In the genomic region with DNA sequence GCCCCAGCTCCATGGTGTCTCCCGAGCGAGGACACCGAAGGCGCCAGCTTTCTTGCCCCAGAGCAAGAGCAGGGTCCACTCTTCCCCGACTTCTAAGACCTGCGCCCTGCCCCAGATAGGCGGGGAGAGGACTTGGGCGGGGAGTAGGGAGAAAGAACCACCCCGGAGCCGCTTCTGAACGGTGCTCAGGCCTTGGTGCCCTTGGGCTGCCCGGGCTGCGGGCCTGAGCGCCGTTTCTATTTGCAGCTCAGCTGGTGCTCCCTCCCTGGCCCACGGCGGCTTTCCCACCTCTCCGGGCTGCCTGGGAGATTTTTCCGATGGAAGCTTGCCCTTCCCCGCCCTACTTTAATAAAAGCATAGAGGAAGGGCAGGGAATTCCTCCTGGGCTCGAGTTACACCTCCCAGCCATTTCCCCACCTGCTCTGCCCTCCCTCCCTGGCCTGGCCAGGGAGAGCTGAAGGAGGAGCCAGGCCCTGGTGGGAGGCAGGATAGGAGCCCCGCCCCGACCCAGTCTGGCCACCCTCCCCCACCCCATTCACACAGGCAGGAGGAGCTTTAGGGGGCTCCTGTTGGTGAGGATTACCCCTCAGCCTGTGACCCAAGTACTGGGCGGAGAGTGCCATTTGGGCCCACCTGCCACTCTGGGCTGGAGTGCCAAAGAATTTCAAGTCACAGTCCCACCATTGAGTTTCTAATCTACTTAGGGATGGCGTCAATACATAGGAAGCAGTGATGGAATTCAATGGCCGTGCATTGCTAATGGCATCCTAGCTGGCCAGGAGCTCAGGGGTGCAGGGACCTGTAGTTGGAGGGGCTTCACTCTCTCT, we compare ENCODE assay signal across 8 cellular contexts. TPM values are rescaled to one million over a fixed set of nuclear protein-coding genes. Genes with fewer than 3 reads are reported as not detected.
DNase-seq lines count a peak whose midpoint lies in the region; ATAC-seq and TF ChIP-seq lines count a peak whose summit lies in the region.

No MANE protein-coding gene starts in this region.

- intact Hi-C loops in ovary (cut with DNase I) = loop anchor here (5.0 to 10.0 kb wide), 4 partner anchors 85 to 467 kb away; partner anchors contain the start of genes CSNK2A2 (in 2 of the 4) and CFAP20 (in 1 of the 4)

- peak overlapping the region in 3 of 4 donors; percentile 88 to 94 (median 91) for H3K27ac ChIP-seq in Peyer's patch
- no peak overlapping the region for H3K27ac ChIP-seq in ovary

- ATAC-seq in HG03175 (IDR thresholded peaks at IDR 0.05; ENCODE audit: unreplicated experiment) (no peak), HG03439 (IDR thresholded peaks at IDR 0.05; ENCODE audit: unreplicated experiment) (no peak)

- H3K36me3 ChIP-seq in Peyer's patch (no peaks in the 10 kb centered on the region), ovary (no peaks in the 10 kb centered on the region)

- WGBS in ovary, 3 donors = 18 to 23% (median 19%) methylated on average over 17 to 26 of the region's 26 CpGs

- H3K27me3 ChIP-seq in Peyer's patch (no peaks in the 10 kb centered on the region), ovary (no peaks in the 10 kb centered on the region)

- DNase-seq in EL = peak; percentile 38
- DNase-seq in Peyer's patch = peak in 2 of 3 donors; percentile 82 to 86
- DNase-seq in foreskin fibroblast = peak in 1 of 2 donors; percentile 57
- no peak for DNase-seq in ovary
- no peak for DNase-seq in GM10266 (ENCODE audit: extremely low spot score)
- DNase-seq in CD1c-positive myeloid dendritic cell (ENCODE audit: extremely low spot score) = no peak

- no peak for TF ChIP-seq EP300 in ovary (IDR thresholded peaks at IDR 0.05)

- H3K4me1 ChIP-seq in Peyer's patch = peaks cover 0 to 74% (median 11%) of the 10 kb centered on the region in 4 donors
- H3K4me1 ChIP-seq in ovary (ENCODE audit: insufficient read depth) = peaks cover 9% of the 10 kb centered on the region

- no peak for TF ChIP-seq CTCF in Peyer's patch (IDR thresholded peaks at IDR 0.05)
- no peak for TF ChIP-seq CTCF in foreskin fibroblast (IDR thresholded peaks at IDR 0.05; ENCODE audit: low read depth, low read length)
- no peak for TF ChIP-seq CTCF in ovary (IDR thresholded peaks at IDR 0.05)
- TF ChIP-seq CTCF in GM10266 (IDR thresholded peaks at IDR 0.05; ENCODE audit: control insufficient read depth, insufficient read depth, low read depth, missing control alignments) = no peak

- H3K9me3 ChIP-seq in Peyer's patch (no peaks in the 10 kb centered on the region), ovary (no peaks in the 10 kb centered on the region)

- TF ChIP-seq POLR2A in Peyer's patch (IDR thresholded peaks at IDR 0.05) (peak; percentile 83 to 88), ovary (IDR thresholded peaks at IDR 0.05) (no peak)

- H3K4me3 ChIP-seq in Peyer's patch (peak overlapping the region; percentile 65 to 92 (median 76)), foreskin fibroblast (ENCODE audit: low read depth in 1 of 2, low read length in 2 of 2) (peak overlapping the region; percentile 49 to 50), ovary (peak overlapping the region; percentile 56)

RNA-seq across cellular contexts. Expression of gene MMP15, which starts 2.0 kb away (rescaled TPM):
- 100 to 1,000 TPM in 3 of 4 donors, 10 to 100 TPM in 1; 13.2 to 142 (median 134) TPM for total RNA-seq in Peyer's patch
- 1 to 10 TPM in 5 of 7 donors, under 1 TPM in 2; 0.86 to 6.7 (median 2.6) TPM for total RNA-seq in ovary
- 1 to 10 TPM; 1.2 to 2.6 TPM for polyA plus RNA-seq in ovary

RNA-seq across cellular contexts. Expression of gene USB1, which starts 26.3 kb away (rescaled TPM):
- 10 to 100 TPM; 25.6 to 80.0 (median 42.7) TPM for total RNA-seq in Peyer's patch
- 10 to 100 TPM in 6 of 7 donors, 1 to 10 TPM in 1; 8.5 to 30.7 (median 22.5) TPM for total RNA-seq in ovary
- 10 to 100 TPM; 13.6 to 26.9 TPM for polyA plus RNA-seq in ovary

RNA-seq across cellular contexts. Expression of gene ZNF319, which starts 27.1 kb away (rescaled TPM):
- total RNA-seq in Peyer's patch (10 to 100 TPM in 2 of 4 donors, 1 to 10 TPM in 2; 3.3 to 12.1 (median 8.4) TPM), ovary (10 to 100 TPM in 5 of 7 donors, 1 to 10 TPM in 2; 5.6 to 17.8 (median 15.8) TPM)
- 10 to 100 TPM in 1 of 2 donors, 1 to 10 TPM in 1; 6.4 to 11.6 TPM for polyA plus RNA-seq in ovary

RNA-seq across cellular contexts. Expression of gene CNGB1, which starts 56.6 kb away (rescaled TPM):
- total RNA-seq in Peyer's patch (1 to 10 TPM in 2 of 4 donors, not detected in 2; 1.1 to 2.8 TPM), ovary (under 1 TPM in 1 of 7 donors, not detected in 6; 0.11 TPM)
- polyA plus RNA-seq in ovary = not detected

Comparison
In these comparisons a context has a peak if more than half of its experiments do, and no peak if none do; other contexts are left out.
1. DNase-seq: peak in EL (single experiment) and Peyer's patch (2 of 3); none in ovary (0 of 5), GM10266 (single experiment) and CD1c-positive myeloid dendritic cell (single experiment).
2. H3K27ac ChIP-seq: peak in Peyer's patch (3 of 4); none in ovary (0 of 2).
3. Peak in every context shown above with its lines, with median percentiles within 50 percentile points of each other: H3K4me3 ChIP-seq.